ENCODE assay signal across 8 cellular contexts in genomic region chr17:48037036-48037881, GRCh38. TPM values are rescaled to one million over a fixed set of nuclear protein-coding genes. Genes with fewer than 3 reads are reported as not detected.
DNase-seq lines count a peak whose midpoint lies in the region; ATAC-seq and TF ChIP-seq lines count a peak whose summit lies in the region.

COPZ2 (minus strand) TSS chr17:48037797; CDS start chr17:48037777, 20 bp downstream.

- peak within 1 kb of the TSS; percentile 100 for H3K4me2 ChIP-seq in OCI-LY3 (ENCODE audit: low read length)

- ATAC-seq in GM18498 (IDR thresholded peaks at IDR 0.05; ENCODE audit: unreplicated experiment): peak; percentile 77
- no peak for ATAC-seq in HG02678 (IDR thresholded peaks at IDR 0.05; ENCODE audit: unreplicated experiment)

- peak within 1 kb of the TSS; percentile 77 for H3K4me3 Mint-ChIP-seq in osteocyte (ENCODE audit: unreplicated experiment)

- no peaks in the 10 kb centered on the region for H3K79me2 ChIP-seq in OCI-LY3 (ENCODE audit: low read length)

- peak; percentile 73 for TF ChIP-seq CTCF in OCI-LY3 (IDR thresholded peaks at IDR 0.05; ENCODE audit: low read depth, low read length)
- TF ChIP-seq CTCF in osteocyte (IDR thresholded peaks at IDR 0.05): peak; percentile 32

- H3K4me1 ChIP-seq in OCI-LY3 (ENCODE audit: low read length): peaks cover 22% of the 10 kb centered on the region

- H2AFZ ChIP-seq in OCI-LY3 (ENCODE audit: low read depth, low read length): peak within 1 kb of the TSS; percentile 96

- no peaks in the 10 kb centered on the region for H3K36me3 Mint-ChIP-seq in osteocyte (ENCODE audit: unreplicated experiment)

- no peaks in the 10 kb centered on the region for H3K9me3 Mint-ChIP-seq in osteocyte (ENCODE audit: unreplicated experiment)

- H3K9me3 ChIP-seq in OCI-LY3 (ENCODE audit: insufficient read depth, low read length): no peaks in the 10 kb centered on the region

- DNase-seq in activated gamma-delta T cell treated with Interleukin-2 at 50 U/mL for 16 hours (peak; percentile 60), glomerular visceral epithelial cell (ENCODE audit: extremely low spot score) (peak; percentile 69), osteocyte (ENCODE audit: extremely low spot score, unreplicated experiment) (no peak), DMS79 treated with DMSO at 0.1 percent for 48 hours (lab: John Stamatoyannopoulos, UW) (no peak), NCI-H446 treated with DMSO at 0.1 percent for 48 hours (lab: John Stamatoyannopoulos, UW) (no peak)

- H3K27me3 Mint-ChIP-seq in osteocyte (ENCODE audit: unreplicated experiment): no peaks in the 10 kb centered on the region

- H3K27ac Mint-ChIP-seq in osteocyte (ENCODE audit: unreplicated experiment): peak within 1 kb of the TSS; percentile 82

- H3K27ac ChIP-seq in OCI-LY3 (ENCODE audit: low read length): no peak within 1 kb of the TSS

- H4K20me1 ChIP-seq in OCI-LY3 (ENCODE audit: insufficient read depth, low read length): no peaks in the 10 kb centered on the region

- H3K9ac ChIP-seq in OCI-LY3 (ENCODE audit: low read length): peak within 1 kb of the TSS; percentile 84

- H3K27me3 ChIP-seq in OCI-LY3 (ENCODE audit: low read depth, low read length): no peaks in the 10 kb centered on the region

- H3K4me1 Mint-ChIP-seq in osteocyte (ENCODE audit: unreplicated experiment): peaks cover 17% of the 10 kb centered on the region

- H3K4me3 ChIP-seq in OCI-LY3 (ENCODE audit: low read length): peak within 1 kb of the TSS; percentile 86

- H3K36me3 ChIP-seq in OCI-LY3 (replicated peaks; ENCODE audit: low read depth, low read length): no peaks in the 10 kb centered on the region

RNA-seq across cellular contexts. Expression of gene COPZ2, which starts in this region (rescaled TPM):
- 49.4 and 53.4 TPM in 2 replicates for total RNA-seq in osteocyte

Comparison
In these comparisons a context has a peak if more than half of its experiments do, and no peak if none do; other contexts are left out.
1. DNase-seq: peak in activated gamma-delta T cell treated with Interleukin-2 at 50 U/mL for 16 hours (single experiment) and glomerular visceral epithelial cell (single experiment); none in osteocyte (single experiment), DMS79 treated with DMSO at 0.1 percent for 48 hours (single experiment) and NCI-H446 treated with DMSO at 0.1 percent for 48 hours (single experiment).